ENCODE assay signal across 1 cellular context in genomic region chr20:10185741-10186558, GRCh38.
TF ChIP-seq lines count a peak whose summit lies in the region.

No MANE protein-coding gene starts in this region.

TF ChIP-seq in GM23338, 12 proteins besides CTCF, POLR2A, EP300 and RAD21 (continued from another document):
- TF ChIP-seq REST (IDR thresholded peaks at IDR 0.05; ENCODE audit: unreplicated experiment) = no peak
